In genomic region chr15:88438181-88438580, GRCh38 we compare ENCODE assay signal across 23 cellular contexts.
"Had no signal": no experiment of that assay in that cellular context is flagged by ENCODE, and none has a peak within 500 bp of the region (broad histone marks: within the 10 kb centered on the region; RNA-seq: fewer than 3 reads in every experiment).

No MANE protein-coding gene starts in this region.

- H3K27ac ChIP-seq: SJSA1, SK-N-MC had no signal

- ATAC-seq: HepG2 had no signal

- DNase-seq: IMR-90, Karpas-422, KG1, MG63, NCI-H1092 treated with DMSO at 0.1 percent for 48 hours, NCI-H1436, NCI-H187, NCI-H2029, NCI-H2081 treated with DMSO at 0.1 percent for 48 hours, NCI-H2171, NCI-H226, NCI-H446, NCI-H510A, NCI-H524 treated with DMSO at 0.1 percent for 48 hours, NCI-H69, NCI-H774, Right ventricle myocardium superior, RPMI8226, SIG-M5, T-helper 1 cell had no signal

- H3K4me1 ChIP-seq: SJSA1 had no signal

- H3K4me3 ChIP-seq: MG63, SJSA1, SK-N-MC had no signal

- H3K9me3 ChIP-seq: SJSA1 had no signal

- H3K27me3 ChIP-seq: MG63, SJSA1 had no signal

- H3K36me3 ChIP-seq: MG63, SJSA1 had no signal
